ENCODE assay signal across 2 cellular contexts in the genomic region with DNA sequence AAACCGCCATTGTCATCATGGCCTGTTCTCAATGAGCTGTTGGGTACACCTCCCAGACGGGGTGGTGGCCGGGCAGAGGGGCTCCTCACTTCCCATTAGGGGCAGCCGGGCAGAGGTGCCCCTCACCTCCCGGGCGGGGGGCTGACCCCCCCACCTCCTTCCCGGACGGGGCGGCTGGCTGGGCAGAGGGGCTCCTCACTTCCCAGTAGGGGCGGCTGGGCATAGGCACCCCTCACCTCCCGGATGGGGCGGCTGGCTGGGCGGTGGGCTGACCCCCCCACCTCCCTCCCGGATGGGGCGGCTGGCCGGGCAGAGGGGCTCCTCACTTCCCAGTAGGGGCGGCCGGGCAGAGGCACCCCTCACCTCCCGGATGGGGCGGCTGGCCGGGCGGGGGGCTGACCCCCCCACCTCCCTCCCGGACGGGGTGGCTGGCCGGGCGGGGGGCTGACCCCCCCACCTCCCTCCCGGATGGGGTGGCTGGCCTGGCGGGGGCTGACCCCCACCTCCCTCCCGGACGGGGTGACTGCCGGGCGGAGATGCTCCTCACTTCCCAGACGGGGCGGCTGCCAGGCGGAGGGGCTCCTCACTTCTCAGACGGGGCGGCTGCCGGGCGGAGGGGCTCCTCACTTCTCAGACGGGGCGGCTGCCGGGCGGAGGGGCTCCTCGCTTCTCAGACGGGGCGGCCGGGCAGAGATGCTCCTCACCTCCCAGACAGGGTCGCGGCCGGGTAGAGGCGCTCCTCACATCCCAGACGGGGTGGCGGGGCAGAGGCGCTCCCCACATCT. TPM values are rescaled to one million over a fixed set of nuclear protein-coding genes. Genes with fewer than 3 reads are reported as not detected.
"Had no signal": no experiment of that assay in that cellular context is flagged by ENCODE, and none has a peak within 500 bp of the region (broad histone marks: within the 10 kb centered on the region; RNA-seq: fewer than 3 reads in every experiment).

No MANE protein-coding gene starts in this region.

RNA-seq across cellular contexts. Expression of gene CALCR, which starts 11.4 kb away (rescaled TPM):
- polyA plus RNA-seq: stomach, urinary bladder had no signal
